ENCODE assay signal across 9 cellular contexts in genomic region chr13:74574964-74575728, GRCh38.
DNase-seq lines count a peak whose midpoint lies in the region; ATAC-seq and TF ChIP-seq lines count a peak whose summit lies in the region.
"Had no signal": no experiment of that assay in that cellular context is flagged by ENCODE, and none has a peak within 500 bp of the region (broad histone marks: within the 10 kb centered on the region; RNA-seq: fewer than 3 reads in every experiment).

No MANE protein-coding gene starts in this region.

- TF ChIP-seq CTCF in BE2C (IDR thresholded peaks at IDR 0.05; ENCODE audit: low read depth, low read length) (peak; percentile 24; the same call in 1 of the 2 replicates), MCF 10A (IDR thresholded peaks at IDR 0.05; ENCODE audit: unreplicated experiment) (no peak)

- POLR2A ChIA-PET in MCF 10A (lab: Yijun Ruan, JAX): interaction anchor here (0.7 to 0.9 kb wide), 2 partner anchors 12 to 443 kb away, joined by 3 read pairs; no protein-coding TSS in a partner anchor

- H3K36me3 Mint-ChIP-seq in MCF 10A (ENCODE audit: insufficient read depth, unreplicated experiment): no peaks in the 10 kb centered on the region

- no peak overlapping the region for H3K27ac ChIP-seq in mucosa of rectum (ENCODE audit: low read depth in 2 of 2, low read length in 2 of 2)

- H3K4me1 Mint-ChIP-seq in MCF 10A (ENCODE audit: insufficient read depth, unreplicated experiment): peaks cover 13% of the 10 kb centered on the region

- intact Hi-C loops in MCF 10A (cut with micrococcal nuclease): no loop called here

- H3K4me3 ChIP-seq in BE2C (ENCODE audit: low read depth, low read length): peak overlapping the region; percentile 57
- peak overlapping the region; percentile 24 to 67 for H3K4me3 ChIP-seq in mucosa of rectum (ENCODE audit: low read length in 2 of 2)

- no peaks in the 10 kb centered on the region for H3K9me3 Mint-ChIP-seq in MCF 10A (ENCODE audit: unreplicated experiment)
- H3K9me3 Mint-ChIP-seq: dendritic cell treated with granulocyte-macrophage colony-stimulating factor and Interleukin-4, amounts not matched to agents 40 ng/mL and 50 ng/mL, for 4 days had no signal

- no peaks in the 10 kb centered on the region for H3K27me3 Mint-ChIP-seq in MCF 10A (ENCODE audit: insufficient read depth, unreplicated experiment)

- ATAC-seq in HG02759 (IDR thresholded peaks at IDR 0.05; ENCODE audit: unreplicated experiment) (peak; percentile 17), GM21423 (IDR thresholded peaks at IDR 0.05; ENCODE audit: unreplicated experiment) (no peak)

- peak overlapping the region; percentile 56 for H3K4me3 Mint-ChIP-seq in MCF 10A (ENCODE audit: unreplicated experiment)
- H3K4me3 Mint-ChIP-seq: dendritic cell treated with granulocyte-macrophage colony-stimulating factor and Interleukin-4, amounts not matched to agents 40 ng/mL and 50 ng/mL, for 4 days had no signal

- DNase-seq in BE2C: no peak
- DNase-seq in MCF 10A (ENCODE audit: unreplicated experiment): no peak
- no peak for DNase-seq in GOT3 (lab: John Stamatoyannopoulos, UW)
- no peak for DNase-seq in superior temporal gyrus (ENCODE audit: extremely low spot score)
- no peak for DNase-seq in activated effector memory CD4-positive, alpha-beta T cell treated with Interleukin-2 at 50 U/mL for 16 hours

- no TSS peak for BruUV-seq in MCF 10A (replicated peaks; lab: Mats Ljungman, UMichigan)

- H3K4me1 ChIP-seq in BE2C (peaks cover 14% of the 10 kb centered on the region), mucosa of rectum (ENCODE audit: control insufficient read depth in 2 of 2, insufficient read depth in 2 of 2, low read length in 2 of 2) (no peaks in the 10 kb centered on the region)

- CTCF ChIA-PET in MCF 10A (lab: Yijun Ruan, JAX): interaction anchor here (0.5 to 0.7 kb wide), 4 partner anchors 49 to 726 kb away, joined by 3 to 4 read pairs (median 4); no protein-coding TSS in a partner anchor

- H3K36me3 ChIP-seq in BE2C (no peaks in the 10 kb centered on the region), mucosa of rectum (ENCODE audit: control insufficient read depth in 2 of 2, insufficient read depth in 2 of 2, low read length in 2 of 2) (no peaks in the 10 kb centered on the region)

- no peak overlapping the region for H3K27ac Mint-ChIP-seq in MCF 10A (ENCODE audit: low read depth, unreplicated experiment)
- H3K27ac Mint-ChIP-seq: dendritic cell treated with granulocyte-macrophage colony-stimulating factor and Interleukin-4, amounts not matched to agents 40 ng/mL and 50 ng/mL, for 4 days had no signal

- H3K27me3 ChIP-seq in BE2C (no peaks in the 10 kb centered on the region), mucosa of rectum (ENCODE audit: control insufficient read depth in 2 of 2, insufficient read depth in 2 of 2, low read length in 2 of 2) (peaks cover 0 to 10% of the 10 kb centered on the region in 2 donors)

- no peaks in the 10 kb centered on the region for H3K9me3 ChIP-seq in BE2C
- H3K9me3 ChIP-seq in mucosa of rectum (ENCODE audit: control insufficient read depth in 2 of 2, low read length in 2 of 2): no peaks in the 10 kb centered on the region

- peak overlapping the region in 1 of 2 donors; percentile 7 for H3K9ac ChIP-seq in mucosa of rectum (ENCODE audit: low read depth in 1 of 2, low read length in 2 of 2)
